Comparison of ENCODE assay signal across 18 cellular contexts in genomic region chr7:141945356-141945755, GRCh38. TPM values are rescaled to one million over a fixed set of nuclear protein-coding genes. Genes with fewer than 3 reads are reported as not detected.
A peak's percentile ranks its signal among the peaks of the same experiment; 100 is the strongest.
DNase-seq lines count a peak whose midpoint lies in the region; ATAC-seq, FAIRE-seq and TF ChIP-seq lines count a peak whose summit lies in the region.
"Had no signal": no experiment of that assay in that cellular context is flagged by ENCODE, and none has a peak within 500 bp of the region (broad histone marks: within the 10 kb centered on the region; RNA-seq: fewer than 3 reads in every experiment).

No MANE protein-coding gene starts in this region.

- no peaks in the 10 kb centered on the region for H3K36me3 Mint-ChIP-seq in MCF 10A (ENCODE audit: insufficient read depth, unreplicated experiment)
- peaks cover 12% of the 10 kb centered on the region for H3K36me3 Mint-ChIP-seq in dendritic cell treated with granulocyte-macrophage colony-stimulating factor and Interleukin-4, amounts not matched to agents 40 ng/mL and 50 ng/mL, for 4 days (ENCODE audit: low read depth)
- peaks cover 6 to 10% of the 10 kb centered on the region in 2 donors for H3K36me3 Mint-ChIP-seq in stimulated activated naive B cell treated with anti-CD40 and anti-IgM and Interleukin-4, amounts not matched to agents 10 μg/mL and 1 μg/mL and 100 μg/mL, for 72 hours
- H3K36me3 Mint-ChIP-seq: memory B cell had no signal

- no peak overlapping the region for H3K27ac ChIP-seq in breast epithelium

- no peak for TF ChIP-seq POLR2A in breast epithelium (IDR thresholded peaks at IDR 0.05)

- no peak overlapping the region for H3K27ac Mint-ChIP-seq in MCF 10A (ENCODE audit: low read depth, unreplicated experiment)
- peak overlapping the region; percentile 30 for H3K27ac Mint-ChIP-seq in dendritic cell treated with granulocyte-macrophage colony-stimulating factor and Interleukin-4, amounts not matched to agents 40 ng/mL and 50 ng/mL, for 4 days
- H3K27ac Mint-ChIP-seq in stimulated activated naive B cell treated with anti-CD40 and anti-IgM and Interleukin-4, amounts not matched to agents 10 μg/mL and 1 μg/mL and 100 μg/mL, for 72 hours: peak overlapping the region; percentile 10
- H3K27ac Mint-ChIP-seq: memory B cell; T-helper 1 cell treated with Interleukin-12 subunit alpha and Interleukin-12 subunit beta and Interleukin-4 antibody, amounts not matched to agents 30 μg/mL and 1 μg/mL, for 36 hours had no signal

- TF ChIP-seq CTCF in MCF 10A (IDR thresholded peaks at IDR 0.05; ENCODE audit: unreplicated experiment) (no peak), breast epithelium (IDR thresholded peaks at IDR 0.05) (no peak)

- no peaks in the 10 kb centered on the region for H3K27me3 ChIP-seq in breast epithelium

- ATAC-seq in stimulated activated naive B cell treated with anti-CD40 and anti-IgM and Interleukin-4, amounts not matched to agents 10 μg/mL and 1 μg/mL and 100 μg/mL, for 72 hours (replicated peaks): peak; percentile 81 to 97

- intact Hi-C loops in MCF 10A (cut with micrococcal nuclease): no loop called here
- intact Hi-C loops in breast epithelium (cut with DNase I; ENCODE audit: low total_unique reads): no loop called here
- intact Hi-C loops in dendritic cell treated with granulocyte-macrophage colony-stimulating factor and Interleukin-4, amounts not matched to agents 40 ng/mL and 50 ng/mL, for 4 days (cut with micrococcal nuclease): loop anchor here (1.0 kb wide), 1 partner anchor 15 kb away; no protein-coding TSS in a partner anchor

- no peaks in the 10 kb centered on the region for H3K36me3 ChIP-seq in breast epithelium

- no peaks in the 10 kb centered on the region for H3K27me3 Mint-ChIP-seq in MCF 10A (ENCODE audit: insufficient read depth, unreplicated experiment)
- peaks cover 1% of the 10 kb centered on the region for H3K27me3 Mint-ChIP-seq in dendritic cell treated with granulocyte-macrophage colony-stimulating factor and Interleukin-4, amounts not matched to agents 40 ng/mL and 50 ng/mL, for 4 days
- no peaks in the 10 kb centered on the region for H3K27me3 Mint-ChIP-seq in stimulated activated naive B cell treated with anti-CD40 and anti-IgM and Interleukin-4, amounts not matched to agents 10 μg/mL and 1 μg/mL and 100 μg/mL, for 72 hours
- H3K27me3 Mint-ChIP-seq: memory B cell had no signal

- peaks cover 16% of the 10 kb centered on the region for H3K9me3 Mint-ChIP-seq in MCF 10A (ENCODE audit: unreplicated experiment)
- H3K9me3 Mint-ChIP-seq in dendritic cell treated with granulocyte-macrophage colony-stimulating factor and Interleukin-4, amounts not matched to agents 40 ng/mL and 50 ng/mL, for 4 days: peaks cover 20% of the 10 kb centered on the region
- peaks cover 18 to 20% of the 10 kb centered on the region in 2 donors for H3K9me3 Mint-ChIP-seq in stimulated activated naive B cell treated with anti-CD40 and anti-IgM and Interleukin-4, amounts not matched to agents 10 μg/mL and 1 μg/mL and 100 μg/mL, for 72 hours

- no peak overlapping the region for H3K4me3 ChIP-seq in breast epithelium

- no peak overlapping the region for H3K4me3 Mint-ChIP-seq in MCF 10A (ENCODE audit: unreplicated experiment)
- no peak overlapping the region for H3K4me3 Mint-ChIP-seq in dendritic cell treated with granulocyte-macrophage colony-stimulating factor and Interleukin-4, amounts not matched to agents 40 ng/mL and 50 ng/mL, for 4 days
- H3K4me3 Mint-ChIP-seq in stimulated activated naive B cell treated with anti-CD40 and anti-IgM and Interleukin-4, amounts not matched to agents 10 μg/mL and 1 μg/mL and 100 μg/mL, for 72 hours: no peak overlapping the region
- H3K4me3 Mint-ChIP-seq: central memory CD8-positive, alpha-beta T cell; memory B cell; T-helper 1 cell treated with Interleukin-12 subunit alpha and Interleukin-12 subunit beta and Interleukin-4 antibody, amounts not matched to agents 30 μg/mL and 1 μg/mL, for 36 hours had no signal

- DNase-seq in MCF 10A (ENCODE audit: unreplicated experiment): peak; percentile 50
- no peak for DNase-seq in breast epithelium (ENCODE audit: low spot score in 2 of 2)
- peak; percentile 83 for DNase-seq in NOMO-1 treated with DMSO at 0.1 percent for 48 hours (lab: John Stamatoyannopoulos, UW; ENCODE audit: unreplicated experiment)
- DNase-seq in stimulated activated naive B cell treated with anti-CD40 and anti-IgM and Interleukin-4, amounts not matched to agents 10 μg/mL and 1 μg/mL and 100 μg/mL, for 72 hours: no peak
- DNase-seq in cerebellar cortex (ENCODE audit: low spot score): no peak
- no peak for DNase-seq in frontal cortex (ENCODE audit: low spot score in 2 of 2)
- DNase-seq in NCI-H1436 (lab: John Stamatoyannopoulos, UW): no peak
- DNase-seq: activated CD4-positive, alpha-beta T cell treated with anti-CD3 and anti-CD28 coated beads, Interleukin-2, amount 50 U/mL, for 48 hours; activated naive CD4-positive, alpha-beta T cell treated with Interleukin-2 at 50 U/mL for 16 hours; DMS79 treated with DMSO at 0.1 percent for 48 hours; erythroblast; hypothalamus; nucleus accumbens had no signal

- no TSS peak for BruUV-seq in MCF 10A (replicated peaks; lab: Mats Ljungman, UMichigan)

- POLR2A ChIA-PET in MCF 10A (lab: Yijun Ruan, JAX): no interaction called here

- peaks cover 0 to 18% of the 10 kb centered on the region in 2 donors for H3K9me3 ChIP-seq in breast epithelium

- no peaks in the 10 kb centered on the region for H3K4me1 Mint-ChIP-seq in MCF 10A (ENCODE audit: insufficient read depth, unreplicated experiment)
- peaks cover 52% of the 10 kb centered on the region for H3K4me1 Mint-ChIP-seq in dendritic cell treated with granulocyte-macrophage colony-stimulating factor and Interleukin-4, amounts not matched to agents 40 ng/mL and 50 ng/mL, for 4 days (ENCODE audit: low read depth)
- H3K4me1 Mint-ChIP-seq in stimulated activated naive B cell treated with anti-CD40 and anti-IgM and Interleukin-4, amounts not matched to agents 10 μg/mL and 1 μg/mL and 100 μg/mL, for 72 hours: peaks cover 8 to 16% of the 10 kb centered on the region in 2 donors
- H3K4me1 Mint-ChIP-seq: central memory CD8-positive, alpha-beta T cell; memory B cell had no signal

- no peaks in the 10 kb centered on the region for H3K4me1 ChIP-seq in breast epithelium

- CTCF ChIA-PET in MCF 10A (lab: Yijun Ruan, JAX): interaction anchor here (0.9 to 2.3 kb wide), 2 partner anchors 29 to 31 kb away, joined by 3 to 13 read pairs; no protein-coding TSS in a partner anchor

- FAIRE-seq in frontal cortex (lab: Jason Lieb, UNC): no peak
- FAIRE-seq: GM12891 had no signal

RNA-seq across cellular contexts. Expression of gene CLEC5A, which starts 1.4 kb away (rescaled TPM):
- not detected in 2 replicates for total RNA-seq in MCF 10A (2022)
- total RNA-seq in breast epithelium: 1 to 10 TPM in 2 of 3 donors, not detected in 1; 1.6 to 3.2 TPM
- total RNA-seq in frontal cortex: not detected

RNA-seq across cellular contexts. Expression of gene TAS2R38, which starts 28.2 kb away (rescaled TPM):
- total RNA-seq in MCF 10A (2022) (not detected in 2 replicates), breast epithelium (not detected), frontal cortex (not detected)

RNA-seq across cellular contexts. Expression of gene OR9A4, which starts 29.2 kb away (rescaled TPM):
- not detected in 2 replicates for total RNA-seq in MCF 10A (2022)
- under 1 TPM in 1 of 3 donors, not detected in 2; 0.66 TPM for total RNA-seq in breast epithelium
- not detected for total RNA-seq in frontal cortex

RNA-seq across cellular contexts. Expression of gene MGAM, which starts 50.3 kb away (rescaled TPM):
- total RNA-seq in MCF 10A (2022) (0.22 and 0.23 TPM in 2 replicates), breast epithelium (1 to 10 TPM in 1 of 3 donors, under 1 TPM in 2; 0.32 to 7.0 (median 0.66) TPM), frontal cortex (0.82 TPM)

Comparison
In these comparisons a context has a peak if more than half of its experiments do, and no peak if none do; other contexts are left out.
1. DNase-seq: peak in MCF 10A (single experiment) and NOMO-1 treated with DMSO at 0.1 percent for 48 hours (single experiment); none in breast epithelium (0 of 2), stimulated activated naive B cell treated with anti-CD40 and anti-IgM and Interleukin-4, amounts not matched to agents 10 μg/mL and 1 μg/mL and 100 μg/mL, for 72 hours (single experiment), cerebellar cortex (single experiment), frontal cortex (0 of 2) and NCI-H1436 (single experiment).